In the genomic region with DNA sequence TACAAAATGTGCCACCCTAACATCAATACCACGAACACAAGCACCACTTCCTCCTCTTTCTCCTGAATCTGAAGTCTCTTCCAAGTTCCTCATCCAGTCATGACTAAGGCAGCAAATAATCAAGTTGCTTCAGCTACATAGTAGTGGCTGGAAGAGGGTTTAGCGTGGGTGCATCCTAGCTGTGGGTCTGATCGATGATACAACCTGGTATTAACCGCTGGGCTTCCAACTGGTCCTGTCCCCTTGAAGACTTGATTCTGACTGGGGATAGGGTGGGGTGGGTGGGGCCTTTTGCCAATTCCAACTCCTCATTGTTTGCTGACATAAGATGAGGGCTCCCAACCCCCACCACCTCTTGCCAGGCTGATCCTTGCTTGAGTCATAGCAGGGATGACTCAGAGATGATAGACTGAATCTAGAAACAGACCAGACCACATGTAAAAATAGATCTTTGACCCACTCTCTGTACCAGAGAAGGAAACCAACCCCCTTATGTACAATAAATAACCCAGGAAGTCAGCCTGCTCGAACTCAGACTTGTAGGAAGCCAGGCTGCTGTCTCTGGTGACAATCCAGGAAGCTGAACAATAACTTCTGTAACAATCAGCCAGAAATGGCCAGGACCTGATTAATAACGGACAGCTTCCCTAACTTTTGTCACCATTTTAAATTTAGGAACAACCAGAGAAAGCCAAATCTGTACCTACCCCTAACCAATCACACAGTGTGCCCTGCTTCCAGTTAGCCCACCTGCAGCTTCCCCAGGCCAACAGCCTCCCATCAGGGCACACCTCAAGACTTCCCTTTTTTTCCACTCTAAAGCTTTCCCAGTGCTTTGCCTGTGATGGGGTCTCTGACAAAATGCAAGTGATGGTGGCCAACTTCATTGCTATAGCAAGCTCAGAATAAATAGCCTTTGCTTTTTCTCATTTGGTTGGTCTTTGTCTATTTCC, we compare ENCODE assay signal across 8 cellular contexts.
DNase-seq lines count a peak whose midpoint lies in the region; ATAC-seq and TF ChIP-seq lines count a peak whose summit lies in the region.

No MANE protein-coding gene starts in this region.

- no peak for TF ChIP-seq POLR2A in adrenal gland (IDR thresholded peaks at IDR 0.05)

- H3K27me3 ChIP-seq in A673 (replicated peaks; ENCODE audit: insufficient read depth, low read depth, low read length, poor library complexity): no peaks in the 10 kb centered on the region
- no peaks in the 10 kb centered on the region for H3K27me3 ChIP-seq in adrenal gland

- POLR2A ChIA-PET in A673 (lab: Charles Lee; ENCODE audit: low non-redundant PET): no interaction called here

- H3K4me1 ChIP-seq in A673 (ENCODE audit: insufficient read depth, low read length, poor library complexity, severe bottlenecking) (no peaks in the 10 kb centered on the region), adrenal gland (replicated peaks in 1 of 2) (peaks cover 10 to 18% of the 10 kb centered on the region in 2 donors)

- BruUV-seq in A673 (replicated peaks; lab: Mats Ljungman, UMichigan): no TSS peak

- WGBS in adrenal gland, 4 donors: 34 to 53% (median 46%) methylated on average over 6 of the region's 6 CpGs

- intact Hi-C loops in A673 (cut with micrococcal nuclease; ENCODE audit: unreplicated experiment) (loop anchor here (5.0 to 10.0 kb wide), 5 partner anchors 200 to 1230 kb away; a partner anchor contains a TSS), adrenal gland (cut with DNase I) (loop anchor here in 1 of 2 donors (10.0 kb wide), 1 partner anchor 827 kb away; no protein-coding TSS in a partner anchor), left colon (cut with DNase I, micrococcal nuclease) (loop anchor here in 1 of 2 donors (10.0 kb wide), 1 partner anchor 197 kb away; a partner anchor contains a TSS)

- TF ChIP-seq CTCF in A673 (conservative IDR thresholded peaks at IDR 0.05; ENCODE audit: low read depth, low read length) (no peak), adrenal gland (IDR thresholded peaks at IDR 0.05) (no peak)

- CTCF ChIA-PET in A673 (lab: Charles Lee): interaction anchor here (0.7 kb wide), 1 partner anchor 18 kb away, joined by 3 read pairs; no protein-coding TSS in a partner anchor

- no peak overlapping the region for H3K27ac ChIP-seq in A673 (ENCODE audit: low read depth, low read length, poor library complexity, severe bottlenecking)
- H3K27ac ChIP-seq in adrenal gland: peak overlapping the region in 2 of 5 donors; percentile 69 to 85

- H3K36me3 ChIP-seq in A673 (ENCODE audit: insufficient read depth, low read length, poor library complexity, severe bottlenecking) (no peaks in the 10 kb centered on the region), adrenal gland (replicated peaks in 1 of 2) (no peaks in the 10 kb centered on the region)

- no peaks in the 10 kb centered on the region for H3K9me3 ChIP-seq in A673 (ENCODE audit: low read depth, low read length, poor library complexity, severe bottlenecking)
- no peaks in the 10 kb centered on the region for H3K9me3 ChIP-seq in adrenal gland (replicated peaks in 1 of 3)

- ATAC-seq in GM18519 (IDR thresholded peaks at IDR 0.05; ENCODE audit: low FRiP score, unreplicated experiment) (peak; percentile 99), HG02973 (IDR thresholded peaks at IDR 0.05; ENCODE audit: unreplicated experiment) (peak; percentile 100), left colon (peak; percentile 93)
- ATAC-seq in stimulated activated naive CD8-positive, alpha-beta T cell treated with anti-CD3 and anti-CD28 coated beads, Interleukin-15, Interleukin-2, amounts not matched to agents 100 U/mL and 50 U/mL, for 24 hours: peak; percentile 93

- H3K4me3 ChIP-seq in A673 (ENCODE audit: low read depth, low read length, poor library complexity, severe bottlenecking) (no peak overlapping the region), adrenal gland (peak overlapping the region in 1 of 4 donors; percentile 19)

- DNase-seq in A673 (ENCODE audit: low spot score) (peak; percentile 67), adrenal gland (peak; percentile 76 to 86 (median 84)), left colon (peak; percentile 52 to 64), NCI-H345 treated with DMSO at 0.1 percent for 48 hours (lab: John Stamatoyannopoulos, UW; ENCODE audit: unreplicated experiment) (no peak)
- DNase-seq in stimulated activated naive CD8-positive, alpha-beta T cell treated with anti-CD3 and anti-CD28 coated beads, Interleukin-15, Interleukin-2, amounts not matched to agents 100 U/mL and 50 U/mL, for 24 hours: peak; percentile 65

TF ChIP-seq in PFSK-1, 5 proteins besides CTCF, POLR2A, EP300 and RAD21:
- TF ChIP-seq TAF1 (IDR thresholded peaks at IDR 0.05; ENCODE audit: borderline replicate concordance, insufficient read depth, low read length) (peak; percentile 45; the same call in 1 of the 2 replicates), FOXP2 (optimal IDR thresholded peaks at IDR 0.05; ENCODE audit: borderline replicate concordance, extremely low read depth, extremely low read length, insufficient read depth) (peak; percentile 72), SIN3A (IDR thresholded peaks at IDR 0.05; ENCODE audit: borderline replicate concordance, insufficient read depth, low read length) (peak; percentile 85; the same call in 1 of the 2 replicates), POLR2AphosphoS5 (IDR thresholded peaks at IDR 0.05; ENCODE audit: low read depth, low read length) (no peak; the same call in 1 of the 2 replicates)
- TF ChIP-seq, protein P1, sequence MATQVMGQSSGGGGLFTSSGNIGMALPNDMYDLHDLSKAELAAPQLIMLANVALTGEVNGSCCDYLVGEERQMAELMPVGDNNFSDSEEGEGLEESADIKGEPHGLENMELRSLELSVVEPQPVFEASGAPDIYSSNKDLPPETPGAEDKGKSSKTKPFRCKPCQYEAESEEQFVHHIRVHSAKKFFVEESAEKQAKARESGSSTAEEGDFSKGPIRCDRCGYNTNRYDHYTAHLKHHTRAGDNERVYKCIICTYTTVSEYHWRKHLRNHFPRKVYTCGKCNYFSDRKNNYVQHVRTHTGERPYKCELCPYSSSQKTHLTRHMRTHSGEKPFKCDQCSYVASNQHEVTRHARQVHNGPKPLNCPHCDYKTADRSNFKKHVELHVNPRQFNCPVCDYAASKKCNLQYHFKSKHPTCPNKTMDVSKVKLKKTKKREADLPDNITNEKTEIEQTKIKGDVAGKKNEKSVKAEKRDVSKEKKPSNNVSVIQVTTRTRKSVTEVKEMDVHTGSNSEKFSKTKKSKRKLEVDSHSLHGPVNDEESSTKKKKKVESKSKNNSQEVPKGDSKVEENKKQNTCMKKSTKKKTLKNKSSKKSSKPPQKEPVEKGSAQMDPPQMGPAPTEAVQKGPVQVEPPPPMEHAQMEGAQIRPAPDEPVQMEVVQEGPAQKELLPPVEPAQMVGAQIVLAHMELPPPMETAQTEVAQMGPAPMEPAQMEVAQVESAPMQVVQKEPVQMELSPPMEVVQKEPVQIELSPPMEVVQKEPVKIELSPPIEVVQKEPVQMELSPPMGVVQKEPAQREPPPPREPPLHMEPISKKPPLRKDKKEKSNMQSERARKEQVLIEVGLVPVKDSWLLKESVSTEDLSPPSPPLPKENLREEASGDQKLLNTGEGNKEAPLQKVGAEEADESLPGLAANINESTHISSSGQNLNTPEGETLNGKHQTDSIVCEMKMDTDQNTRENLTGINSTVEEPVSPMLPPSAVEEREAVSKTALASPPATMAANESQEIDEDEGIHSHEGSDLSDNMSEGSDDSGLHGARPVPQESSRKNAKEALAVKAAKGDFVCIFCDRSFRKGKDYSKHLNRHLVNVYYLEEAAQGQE (IDR thresholded peaks at IDR 0.05; ENCODE audit: insufficient read depth in 1 of 2, low read depth in 2 of 2, low read length in 2 of 2): peak in 1 of 2 experiments; percentile 83; a peak in 2 of 4 replicates
